In genomic region chr2:199463000-199463692, GRCh38 we compare ENCODE assay signal across 8 cellular contexts. TPM values are rescaled to one million over a fixed set of nuclear protein-coding genes. Genes with fewer than 3 reads are reported as not detected.
DNase-seq lines count a peak whose midpoint lies in the region; ATAC-seq and TF ChIP-seq lines count a peak whose summit lies in the region.

No MANE protein-coding gene starts in this region.

- no peak overlapping the region for H3K27ac ChIP-seq in stomach

- H3K4me3 Mint-ChIP-seq in endothelial cell (ENCODE audit: unreplicated experiment) (peak overlapping the region; percentile 73), memory B cell (no peak overlapping the region)

- H3K27me3 ChIP-seq in stomach: peaks cover 55 to 94% (median 88%) of the 10 kb centered on the region in 3 donors

- TF ChIP-seq EP300 in stomach (IDR thresholded peaks at IDR 0.05): no peak

- H3K9me3 ChIP-seq in stomach: peaks cover 0 to 21% (median 5%) of the 10 kb centered on the region in 4 donors

- in situ Hi-C loops in GM13976 (cut with MboI; ENCODE audit: low sequenced_read_pairs, unreplicated experiment): no loop called here

- peaks cover 14% of the 10 kb centered on the region for H3K4me1 Mint-ChIP-seq in endothelial cell (ENCODE audit: unreplicated experiment)
- peaks cover 9% of the 10 kb centered on the region for H3K4me1 Mint-ChIP-seq in memory B cell

- TF ChIP-seq CTCF in GM13976 (IDR thresholded peaks at IDR 0.05; ENCODE audit: borderline replicate concordance, control extremely low read depth, extremely low read depth, insufficient read depth, missing control alignments) (peak; percentile 27), endothelial cell (IDR thresholded peaks at IDR 0.05; ENCODE audit: unreplicated experiment) (peak; percentile 90), stomach (IDR thresholded peaks at IDR 0.05) (peak in 5 of 7 experiments; percentile 23 to 67 (median 51))

- H3K27ac Mint-ChIP-seq in endothelial cell (ENCODE audit: unreplicated experiment): no peak overlapping the region
- no peak overlapping the region for H3K27ac Mint-ChIP-seq in memory B cell

- H3K36me3 Mint-ChIP-seq in endothelial cell (ENCODE audit: low read depth, unreplicated experiment) (no peaks in the 10 kb centered on the region), memory B cell (peaks cover 4% of the 10 kb centered on the region)

- intact Hi-C loops in stomach (cut with DNase I; ENCODE audit: low total_unique reads): no loop called here

- no peak for TF ChIP-seq POLR2A in stomach (IDR thresholded peaks at IDR 0.05)

- peaks cover 27 to 52% (median 45%) of the 10 kb centered on the region in 4 donors for H3K4me1 ChIP-seq in stomach

- peak overlapping the region; percentile 35 to 60 (median 44) for H3K4me3 ChIP-seq in stomach

- WGBS in stomach, 5 donors: 0 to 3% (median 2%) methylated on average over 32 to 60 of the region's 60 CpGs

- H3K27me3 Mint-ChIP-seq in endothelial cell (ENCODE audit: unreplicated experiment) (peaks cover 29% of the 10 kb centered on the region), memory B cell (peaks cover 26% of the 10 kb centered on the region)

- DNase-seq in AG08395 (ENCODE audit: low spot score) (peak; percentile 93), GM13976 (ENCODE audit: low spot score) (peak; percentile 72), LHCN-M2 (ENCODE audit: low read depth) (peak; percentile 73), UCSD-AML1 (lab: John Stamatoyannopoulos, UW; ENCODE audit: unreplicated experiment) (peak; percentile 74), endothelial cell (ENCODE audit: low spot score) (peak; percentile 93), memory B cell (ENCODE audit: low spot score in 2 of 2) (peak in 1 of 2 donors; percentile 48), stomach (peak; percentile 71), T-helper 9 cell (no peak)

- peak; percentile 26 for ATAC-seq in memory B cell (ENCODE audit: low read depth)

- H3K9me3 Mint-ChIP-seq in endothelial cell (ENCODE audit: unreplicated experiment) (no peaks in the 10 kb centered on the region), memory B cell (peaks cover 6% of the 10 kb centered on the region)

- H3K36me3 ChIP-seq in stomach: no peaks in the 10 kb centered on the region

RNA-seq across cellular contexts. Expression of gene SATB2, which starts 5.4 kb away (rescaled TPM):
- 9.6 and 10.3 TPM in 2 replicates for total RNA-seq in LHCN-M2 (2014; rRNA removed)
- polyA plus RNA-seq in LHCN-M2 (2012): 3.6 TPM
- 3.8 TPM for total RNA-seq in endothelial cell (ENCODE audit: unreplicated experiment)
- 100 to 1,000 TPM in 1 of 5 donors, 1 to 10 TPM in 3, under 1 TPM in 1; 0.89 to 184 (median 1.8) TPM for total RNA-seq in stomach
- 1 to 10 TPM in 2 of 3 donors, under 1 TPM in 1; 0.50 to 1.2 (median 1.1) TPM for polyA plus RNA-seq in stomach

Comparison
In these comparisons a context has a peak if more than half of its experiments do, and no peak if none do; other contexts are left out.
1. CTCF ChIP-seq: peak in every context shown above with its lines; median percentile 90 in endothelial cell; 51 in stomach; 27 in GM13976.